In genomic region chr7:129493555-129493954, GRCh38 we compare ENCODE assay signal across 10 cellular contexts. TPM values are rescaled to one million over a fixed set of nuclear protein-coding genes. Genes with fewer than 3 reads are reported as not detected.
DNase-seq lines count a peak whose midpoint lies in the region; ATAC-seq, FAIRE-seq and TF ChIP-seq lines count a peak whose summit lies in the region.
"Had no signal": no experiment of that assay in that cellular context is flagged by ENCODE, and none has a peak within 500 bp of the region (broad histone marks: within the 10 kb centered on the region; RNA-seq: fewer than 3 reads in every experiment).

No MANE protein-coding gene starts in this region.

- H3K9me3 ChIP-seq in A549, result no peaks in the 10 kb centered on the region
- no peaks in the 10 kb centered on the region for H3K9me3 ChIP-seq in WERI-Rb-1 (ENCODE audit: severe bottlenecking)
- H3K9me3 ChIP-seq: thoracic aorta had no signal

- no peaks in the 10 kb centered on the region for H3K4me1 ChIP-seq in A549

- H3K4me2 ChIP-seq in A549, result no peak overlapping the region

- peak; percentile 65 to 76; a peak in 4 of 6 replicates for ATAC-seq in A549
- no peak for ATAC-seq in HG02884 (IDR thresholded peaks at IDR 0.05; ENCODE audit: unreplicated experiment)

- in situ Hi-C loops in GM13977 (cut with MboI; ENCODE audit: low pct_unique_long_range_greater_than_20kb, low sequenced_read_pairs, unreplicated experiment), result no loop called here

- no peak overlapping the region for H3K4me3 Mint-ChIP-seq in endothelial cell (ENCODE audit: unreplicated experiment)

- no peaks in the 10 kb centered on the region for H3K27me3 ChIP-seq in WERI-Rb-1 (ENCODE audit: insufficient read depth, low read depth, severe bottlenecking)

- 100% methylated on average over 1 of the region's 1 CpG for WGBS in A549 (ENCODE audit: missing lambda C conversion rate)

- TF ChIP-seq CTCF in A549 (IDR thresholded peaks at IDR 0.05) (no peak), GM13977 (IDR thresholded peaks at IDR 0.05; ENCODE audit: extremely low read depth, insufficient read depth, missing control alignments) (peak; percentile 24), endothelial cell (IDR thresholded peaks at IDR 0.05; ENCODE audit: unreplicated experiment) (no peak), WERI-Rb-1 (IDR thresholded peaks at IDR 0.05; ENCODE audit: low read depth, low read length) (no peak)

- no peak for TF ChIP-seq POLR2A in A549 (IDR thresholded peaks at IDR 0.05; ENCODE audit: low read length)

- CTCF ChIA-PET in A549 (lab: Yijun Ruan, JAX), result interaction anchor here (1.3 to 1.6 kb wide), 2 partner anchors 96 to 142 kb away, joined by 3 read pairs; no protein-coding TSS in a partner anchor

- 0 out of 5 replicates have a peak, but pooled peaks of 1 of the 2 experiments have one; percentile 19 for TF ChIP-seq RAD21 in A549 (conservative IDR thresholded peaks at IDR 0.05 in 1 of 2, IDR thresholded peaks at IDR 0.05 in 1 of 2)

- no peaks in the 10 kb centered on the region for H3K36me3 Mint-ChIP-seq in endothelial cell (ENCODE audit: low read depth, unreplicated experiment)

- no peak for FAIRE-seq in A549 (lab: Jason Lieb, UNC)

- peaks cover 7% of the 10 kb centered on the region for H3K4me1 Mint-ChIP-seq in endothelial cell (ENCODE audit: unreplicated experiment)

- H3K27me3 Mint-ChIP-seq in endothelial cell (ENCODE audit: unreplicated experiment), result peaks cover 2% of the 10 kb centered on the region

- no peak for TF ChIP-seq EP300 in A549 (IDR thresholded peaks at IDR 0.05)

- no peak for DNase-seq in A549 (ENCODE audit: low read depth in 1 of 2, low spot score in 1 of 2)
- DNase-seq in GM13977 (ENCODE audit: low spot score), result no peak
- DNase-seq in NCI-H69 (lab: John Stamatoyannopoulos, UW), result peak; percentile 13
- DNase-seq in endothelial cell (ENCODE audit: low spot score), result no peak
- no peak for DNase-seq in AG08395 (ENCODE audit: low spot score)
- no peak for DNase-seq in WERI-Rb-1
- no peak for DNase-seq in NCI-H345 (lab: John Stamatoyannopoulos, UW)
- DNase-seq: activated CD4-positive, alpha-beta T cell treated with anti-CD3 and anti-CD28 coated beads, Interleukin-2, amount 50 U/mL, for 48 hours had no signal

- no peaks in the 10 kb centered on the region for H3K9me3 Mint-ChIP-seq in endothelial cell (ENCODE audit: unreplicated experiment)

- H3K27ac ChIP-seq in A549 (no peak overlapping the region), WERI-Rb-1 (no peak overlapping the region)
- H3K27ac ChIP-seq: thoracic aorta had no signal

- no peaks in the 10 kb centered on the region; the same call in 1 of the 2 replicates for H3K36me3 ChIP-seq in WERI-Rb-1
- H3K36me3 ChIP-seq: thoracic aorta had no signal

- no peak overlapping the region for H3K4me3 ChIP-seq in A549
- no peak overlapping the region for H3K4me3 ChIP-seq in WERI-Rb-1 (ENCODE audit: low read depth, low read length)
- H3K4me3 ChIP-seq: thoracic aorta had no signal

- H3K27ac Mint-ChIP-seq in endothelial cell (ENCODE audit: unreplicated experiment), result peak overlapping the region; percentile 54

- POLR2A ChIA-PET in A549 (lab: Yijun Ruan, JAX), result no interaction called here

TF ChIP-seq in A549, 52 proteins besides CTCF, POLR2A, EP300 and RAD21:
- no peak for TF ChIP-seq HOXA7 (CRISPR knock-in tag; IDR thresholded peaks at IDR 0.05)
- no peak for TF ChIP-seq FOXS1 (CRISPR knock-in tag; IDR thresholded peaks at IDR 0.05)
- TF ChIP-seq, protein P1, sequence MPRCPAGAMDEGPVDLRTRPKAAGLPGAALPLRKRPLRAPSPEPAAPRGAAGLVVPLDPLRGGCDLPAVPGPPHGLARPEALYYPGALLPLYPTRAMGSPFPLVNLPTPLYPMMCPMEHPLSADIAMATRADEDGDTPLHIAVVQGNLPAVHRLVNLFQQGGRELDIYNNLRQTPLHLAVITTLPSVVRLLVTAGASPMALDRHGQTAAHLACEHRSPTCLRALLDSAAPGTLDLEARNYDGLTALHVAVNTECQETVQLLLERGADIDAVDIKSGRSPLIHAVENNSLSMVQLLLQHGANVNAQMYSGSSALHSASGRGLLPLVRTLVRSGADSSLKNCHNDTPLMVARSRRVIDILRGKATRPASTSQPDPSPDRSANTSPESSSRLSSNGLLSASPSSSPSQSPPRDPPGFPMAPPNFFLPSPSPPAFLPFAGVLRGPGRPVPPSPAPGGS (IDR thresholded peaks at IDR 0.05), result no peak
- TF ChIP-seq JUNB (IDR thresholded peaks at IDR 0.05), result no peak
- no peak for TF ChIP-seq MAFK (IDR thresholded peaks at IDR 0.05; ENCODE audit: partially characterized antibody)
- TF ChIP-seq RNF2 (IDR thresholded peaks at IDR 0.05; ENCODE audit: borderline replicate concordance, low read depth), result no peak
- TF ChIP-seq HDAC2 (IDR thresholded peaks at IDR 0.05), result no peak
- no peak for TF ChIP-seq ZFP36 (IDR thresholded peaks at IDR 0.05; ENCODE audit: borderline replicate concordance, partially characterized antibody)
- TF ChIP-seq NPAS2 (CRISPR knock-in tag; IDR thresholded peaks at IDR 0.05; ENCODE audit: borderline replicate concordance), result no peak
- TF ChIP-seq HES2 (IDR thresholded peaks at IDR 0.05), result no peak
- no peak for TF ChIP-seq ELK1 (IDR thresholded peaks at IDR 0.05; ENCODE audit: low read depth, low read length)
- TF ChIP-seq EHMT2 (IDR thresholded peaks at IDR 0.05; ENCODE audit: low read depth), result no peak
TF ChIP-seq in A549: peak in this region for 0.

RNA-seq across cellular contexts. Expression of gene SMKR1, which starts 8.8 kb away (rescaled TPM):
- 12.0 and 12.2 TPM in 2 replicates for polyA plus RNA-seq in A549 (2011; rRNA removed)
- 10.2 and 11.9 TPM in 2 replicates for polyA plus RNA-seq in A549 (2012; cell fraction: cytosol; rRNA removed)
- polyA plus RNA-seq in A549 (2012; cell fraction: nucleus; rRNA removed), result 3.3 and 3.4 TPM in 2 replicates
- 13.2 to 15.2 TPM (median 13.6 TPM) in 3 replicates for polyA plus RNA-seq in A549 (2017; fragmentation: RNase III; extraction: RNeasy Plus Mini Kit Qiagen cat#74134 plus additional on column Dnase treatment)
- polyA minus RNA-seq in A549 (2011; rRNA and poly(A)+ RNA removed), result 1.2 and 1.9 TPM in 2 replicates
- not detected for total RNA-seq in endothelial cell (ENCODE audit: unreplicated experiment)
- total RNA-seq: thoracic aorta had no signal

RNA-seq across cellular contexts. Expression of gene STRIP2, which starts 59.3 kb away (rescaled TPM):
- polyA plus RNA-seq in A549 (2011; rRNA removed) (4.9 and 6.5 TPM in 2 replicates), A549 (2017; fragmentation: RNase III; extraction: RNeasy Plus Mini Kit Qiagen cat#74134 plus additional on column Dnase treatment) (4.7 to 7.2 TPM (median 5.7 TPM) in 3 replicates)
- polyA plus RNA-seq in A549 (2012; cell fraction: cytosol; rRNA removed), result 3.0 and 3.9 TPM in 2 replicates
- polyA plus RNA-seq in A549 (2012; cell fraction: nucleus; rRNA removed), result 8.0 and 8.9 TPM in 2 replicates
- polyA minus RNA-seq in A549 (2011; rRNA and poly(A)+ RNA removed), result 4.6 and 5.1 TPM in 2 replicates
- total RNA-seq in endothelial cell (ENCODE audit: unreplicated experiment), result 9.1 TPM
